28 cellular contexts compared by ENCODE assay signal in genomic region chr10:113914936-113915335, GRCh38.
DNase-seq lines count a peak whose midpoint lies in the region; ATAC-seq, FAIRE-seq and TF ChIP-seq lines count a peak whose summit lies in the region.
"Had no signal": no experiment of that assay in that cellular context is flagged by ENCODE, and none has a peak within 500 bp of the region (broad histone marks: within the 10 kb centered on the region; RNA-seq: fewer than 3 reads in every experiment).

No MANE protein-coding gene starts in this region.

- 80 to 86% methylated on average over 3 of the region's 3 CpGs for WGBS in lung, 2 donors

- H3K4me1 ChIP-seq in Panc1 (ENCODE audit: control insufficient read depth, insufficient read depth, low read length): peaks cover 6% of the 10 kb centered on the region; the same call in 1 of the 2 replicates
- peaks cover 0 to 3% of the 10 kb centered on the region in 2 donors for H3K4me1 ChIP-seq in lung (ENCODE audit: control insufficient read depth in 2 of 2, insufficient read depth in 2 of 2, low read length in 2 of 2)
- H3K4me1 ChIP-seq: BLaER1 had no signal

- POLR2A ChIA-PET in Panc1 (lab: Charles Lee): interaction anchor here (0.5 kb wide), 1 partner anchor 51 kb away, joined by 3 read pairs; no protein-coding TSS in a partner anchor

- H3K36me3 ChIP-seq in Panc1 (ENCODE audit: control insufficient read depth, insufficient read depth, low read length) (no peaks in the 10 kb centered on the region), lung (ENCODE audit: control insufficient read depth in 2 of 2, insufficient read depth in 2 of 2, low read length in 2 of 2) (peaks cover 2 to 4% of the 10 kb centered on the region in 2 donors)

- H3K9me3 ChIP-seq in Panc1 (ENCODE audit: control insufficient read depth, insufficient read depth, low read depth, low read length) (no peaks in the 10 kb centered on the region), lung (ENCODE audit: control insufficient read depth in 2 of 2, insufficient read depth in 1 of 2, low read length in 1 of 2) (no peaks in the 10 kb centered on the region)
- H3K9me3 ChIP-seq: BLaER1 had no signal

- no peak overlapping the region for H3K27ac Mint-ChIP-seq in progenitor cell of endocrine pancreas
- H3K27ac Mint-ChIP-seq: CD4-positive, CD25-positive, alpha-beta regulatory T cell had no signal

- H3K9me3 Mint-ChIP-seq in progenitor cell of endocrine pancreas (ENCODE audit: low read depth): no peaks in the 10 kb centered on the region

- TF ChIP-seq POLR2A in GM12891 (IDR thresholded peaks at IDR 0.05; ENCODE audit: low read depth, low read length): no peak

- H3K4me3 Mint-ChIP-seq in progenitor cell of endocrine pancreas (ENCODE audit: low read depth): no peak overlapping the region
- H3K4me3 Mint-ChIP-seq: CD4-positive, CD25-positive, alpha-beta regulatory T cell had no signal

- 0 out of 2 replicates have a peak overlapping the region, but pooled peaks have one; percentile 9 for H3K27ac ChIP-seq in Panc1 (ENCODE audit: low read length)
- peak overlapping the region; percentile 12 to 76 for H3K27ac ChIP-seq in lung (ENCODE audit: low read depth in 1 of 2, low read length in 1 of 2)
- H3K27ac ChIP-seq: BLaER1, SK-N-MC had no signal

- no peak for DNase-seq in GM12891 (ENCODE audit: insufficient read length, low spot score)
- DNase-seq in Panc1 (ENCODE audit: low read depth, low spot score): no peak
- no peak for DNase-seq in left ventricle myocardium superior
- peak; percentile 51 for DNase-seq in lung (ENCODE audit: low spot score)
- no peak for DNase-seq in G401 (ENCODE audit: low spot score)
- DNase-seq in HPDE6-E6E7 (ENCODE audit: extremely low spot score): no peak
- no peak for DNase-seq in progenitor cell of endocrine pancreas (ENCODE audit: low spot score, unreplicated experiment)
- no peak for DNase-seq in NCI-H187 treated with DMSO at 0.1 percent for 48 hours (lab: John Stamatoyannopoulos, UW)
- DNase-seq: CD4-positive, CD25-positive, alpha-beta regulatory T cell; GDM1; Kasumi-1; MV-4-11; NCI-H1105; NCI-H1436 treated with DMSO at 0.1 percent for 48 hours; NCI-H1930; NCI-H2107; NCI-H524; NCI-H774; PC-3; RPMI8226; SHP77 treated with DMSO at 0.1 percent for 48 hours had no signal

- peaks cover 9% of the 10 kb centered on the region for H3K36me3 Mint-ChIP-seq in progenitor cell of endocrine pancreas (ENCODE audit: insufficient read depth)

- H3K4me1 Mint-ChIP-seq in progenitor cell of endocrine pancreas (ENCODE audit: low read depth): peaks cover 2% of the 10 kb centered on the region

- H3K4me3 ChIP-seq in Panc1 (ENCODE audit: low read depth in 2 of 2, low read length in 2 of 2) (no peak overlapping the region), lung (no peak overlapping the region)
- H3K4me3 ChIP-seq: BLaER1, GM12878, K562, SK-N-MC had no signal

- H3K27me3 ChIP-seq in Panc1 (ENCODE audit: control insufficient read depth, insufficient read depth, low read length) (no peaks in the 10 kb centered on the region), lung (ENCODE audit: control insufficient read depth, insufficient read depth) (no peaks in the 10 kb centered on the region)
- H3K27me3 ChIP-seq: BLaER1 had no signal

- ATAC-seq in Panc1 (peak; percentile 42; the same call in 1 of the 2 replicates), left ventricle myocardium superior (peak; percentile 73), lung (ENCODE audit: insufficient read depth, low FRiP score) (peak; percentile 62)
- ATAC-seq: GM12878, HepG2, K562, PC-3 had no signal

- in situ Hi-C loops in Panc1 (cut with HindIII; ENCODE audit: low pct_unique_long_range_greater_than_20kb, low sequenced_read_pairs) (no loop called here), G401 (cut with HindIII; ENCODE audit: low sequenced_read_pairs) (no loop called here)

- CTCF ChIA-PET in Panc1 (lab: Charles Lee): no interaction called here

- no peak for FAIRE-seq in GM12891 (lab: Jason Lieb, UNC)
- FAIRE-seq: A204.1, H54, HepG2, K562 had no signal

- intact Hi-C loops in Panc1 (cut with micrococcal nuclease; ENCODE audit: unreplicated experiment) (no loop called here), left ventricle myocardium superior (cut with micrococcal nuclease) (loop anchor here (10.0 kb wide), 1 partner anchor 180 kb away; no protein-coding TSS in a partner anchor)

- TF ChIP-seq CTCF in Panc1 (IDR thresholded peaks at IDR 0.05) (no peak), lung (IDR thresholded peaks at IDR 0.05; ENCODE audit: control extremely low read depth, extremely low read depth) (no peak), progenitor cell of endocrine pancreas (IDR thresholded peaks at IDR 0.05; ENCODE audit: unreplicated experiment) (no peak)

- no peaks in the 10 kb centered on the region for H3K27me3 Mint-ChIP-seq in progenitor cell of endocrine pancreas
- H3K27me3 Mint-ChIP-seq: CD4-positive, CD25-positive, alpha-beta regulatory T cell had no signal

- no TSS peak for BruUV-seq in Panc1 (replicated peaks; lab: Mats Ljungman, UMichigan)

TF ChIP-seq in GM12891, 5 proteins besides CTCF, POLR2A, EP300 and RAD21:
- TF ChIP-seq TAF1 (IDR thresholded peaks at IDR 0.05; ENCODE audit: low read depth, low read length): no peak
- TF ChIP-seq POLR2AphosphoS5 (IDR thresholded peaks at IDR 0.05; ENCODE audit: low read depth, low read length): 0 out of 2 replicates have a peak, but pooled peaks have one; percentile 17
